In genomic region chr4:82358773-82359324, GRCh38 we compare ENCODE assay signal across 14 cellular contexts. TPM values are rescaled to one million over a fixed set of nuclear protein-coding genes. Genes with fewer than 3 reads are reported as not detected.
DNase-seq lines count a peak whose midpoint lies in the region; ATAC-seq and TF ChIP-seq lines count a peak whose summit lies in the region.
"Had no signal": no experiment of that assay in that cellular context is flagged by ENCODE, and none has a peak within 500 bp of the region (broad histone marks: within the 10 kb centered on the region; RNA-seq: fewer than 3 reads in every experiment).

No MANE protein-coding gene starts in this region.

- DNase-seq in CD4-positive, alpha-beta T cell, result no peak
- DNase-seq in HL-60 (ENCODE audit: low read depth in 1 of 2, low spot score in 1 of 2) (no peak), natural killer cell (no peak), ACHN (no peak), mesendoderm (no peak)
- DNase-seq: activated CD8-positive, alpha-beta memory T cell treated with anti-CD3 and anti-CD28 coated beads for 24 hours; amniotic stem cell; dorsolateral prefrontal cortex; foreskin keratinocyte; naive B cell; NCI-H2171 had no signal

- no peak overlapping the region for H3K4me3 Mint-ChIP-seq in CD4-positive, alpha-beta T cell
- peak overlapping the region; percentile 27 for H3K4me3 Mint-ChIP-seq in activated naive CD8-positive, alpha-beta T cell
- peak overlapping the region; percentile 5 for H3K4me3 Mint-ChIP-seq in natural killer cell

- no peak overlapping the region for H4K5ac ChIP-seq in mesendoderm (ENCODE audit: low read length)

- H2BK120ac ChIP-seq in mesendoderm (ENCODE audit: low read depth, low read length), result no peak overlapping the region

- TF ChIP-seq CTCF in CD4-positive, alpha-beta T cell (IDR thresholded peaks at IDR 0.05), result no peak
- no peak for TF ChIP-seq CTCF in HL-60 (IDR thresholded peaks at IDR 0.05; ENCODE audit: insufficient read depth, low read length)
- no peak for TF ChIP-seq CTCF in natural killer cell (IDR thresholded peaks at IDR 0.05)

- no peak overlapping the region for H2BK5ac ChIP-seq in mesendoderm (ENCODE audit: low read length)

- no peak overlapping the region for H2AK5ac ChIP-seq in mesendoderm (ENCODE audit: low read length)

- no peaks in the 10 kb centered on the region for H3K27me3 ChIP-seq in CD4-positive, alpha-beta T cell (ENCODE audit: control insufficient read depth, insufficient read depth, low read length)
- no peaks in the 10 kb centered on the region for H3K27me3 ChIP-seq in HL-60 (ENCODE audit: insufficient read depth, poor library complexity, severe bottlenecking)
- no peaks in the 10 kb centered on the region for H3K27me3 ChIP-seq in mesendoderm (ENCODE audit: insufficient read depth, low read length, poor library complexity)
- H3K27me3 ChIP-seq: dorsolateral prefrontal cortex, foreskin keratinocyte had no signal

- H3K56ac ChIP-seq in mesendoderm (ENCODE audit: low read length), result no peak overlapping the region

- peaks cover 10% of the 10 kb centered on the region for H3K36me3 ChIP-seq in mesendoderm (ENCODE audit: control insufficient read depth, insufficient read depth, low read length)

- no peaks in the 10 kb centered on the region for H3K9me3 Mint-ChIP-seq in CD4-positive, alpha-beta T cell
- H3K9me3 Mint-ChIP-seq in activated naive CD8-positive, alpha-beta T cell (ENCODE audit: low read depth), result no peaks in the 10 kb centered on the region
- no peaks in the 10 kb centered on the region for H3K9me3 Mint-ChIP-seq in natural killer cell
- H3K9me3 Mint-ChIP-seq: naive B cell had no signal

- peaks cover 79% of the 10 kb centered on the region for H3K36me3 Mint-ChIP-seq in CD4-positive, alpha-beta T cell (ENCODE audit: low read depth)
- H3K36me3 Mint-ChIP-seq in activated naive CD8-positive, alpha-beta T cell, result peaks cover 9% of the 10 kb centered on the region
- H3K36me3 Mint-ChIP-seq in natural killer cell, result peaks cover 10% of the 10 kb centered on the region

- H3K9me3 ChIP-seq in CD4-positive, alpha-beta T cell (ENCODE audit: control insufficient read depth, low read length), result no peaks in the 10 kb centered on the region
- H3K9me3 ChIP-seq: thoracic aorta had no signal

- no peaks in the 10 kb centered on the region for H3K4me1 ChIP-seq in mesendoderm (ENCODE audit: control insufficient read depth, low read depth, low read length)

- H2BK15ac ChIP-seq in mesendoderm (replicated peaks; ENCODE audit: low read depth), result no peak overlapping the region

- no peak overlapping the region for H3K23ac ChIP-seq in mesendoderm (ENCODE audit: low read length)

- no peak overlapping the region for H3K4ac ChIP-seq in mesendoderm (ENCODE audit: low read depth, low read length)

- no peak overlapping the region for H3K9ac ChIP-seq in mesendoderm (ENCODE audit: low read length)

- in situ Hi-C loops in ACHN (cut with HindIII; ENCODE audit: low pct_ligation_motif_present, low pct_unique_long_range_greater_than_20kb, low sequenced_read_pairs), result no loop called here

- H3K4me2 ChIP-seq in mesendoderm (ENCODE audit: low read length), result no peak overlapping the region

- peaks cover 6% of the 10 kb centered on the region for H3K79me1 ChIP-seq in mesendoderm (ENCODE audit: low read length)

- ATAC-seq in CD4-positive, alpha-beta T cell (ENCODE audit: poor library complexity), result no peak
- ATAC-seq in natural killer cell (no peak), HG02588 (IDR thresholded peaks at IDR 0.05; ENCODE audit: unreplicated experiment) (no peak)
- ATAC-seq: foreskin keratinocyte had no signal

- peaks cover 89% of the 10 kb centered on the region for H3K4me1 Mint-ChIP-seq in CD4-positive, alpha-beta T cell (ENCODE audit: low read depth)
- peaks cover 84% of the 10 kb centered on the region for H3K4me1 Mint-ChIP-seq in activated naive CD8-positive, alpha-beta T cell (ENCODE audit: low read depth)
- H3K4me1 Mint-ChIP-seq in natural killer cell, result peaks cover 75 to 82% of the 10 kb centered on the region in 2 donors

- peaks cover 59% of the 10 kb centered on the region for H3K79me2 ChIP-seq in mesendoderm (ENCODE audit: control insufficient read depth, insufficient read depth, low read length)

- H3K27ac ChIP-seq in CD4-positive, alpha-beta T cell (ENCODE audit: low read depth, low read length), result no peak overlapping the region
- H3K27ac ChIP-seq in HL-60 (replicated peaks), result peak overlapping the region; percentile 12
- no peak overlapping the region for H3K27ac ChIP-seq in mesendoderm (ENCODE audit: low read depth, low read length)
- H3K27ac ChIP-seq: foreskin keratinocyte, thoracic aorta had no signal

- peak overlapping the region; percentile 60 for H3K27ac Mint-ChIP-seq in CD4-positive, alpha-beta T cell
- H3K27ac Mint-ChIP-seq in activated naive CD8-positive, alpha-beta T cell, result peak overlapping the region; percentile 89
- peak overlapping the region; percentile 73 to 77 for H3K27ac Mint-ChIP-seq in natural killer cell

- H3K18ac ChIP-seq in mesendoderm (ENCODE audit: low read length), result no peak overlapping the region

- no peak overlapping the region for H4K8ac ChIP-seq in mesendoderm (ENCODE audit: low read depth, low read length)

- no peaks in the 10 kb centered on the region for H3K27me3 Mint-ChIP-seq in CD4-positive, alpha-beta T cell
- H3K27me3 Mint-ChIP-seq in activated naive CD8-positive, alpha-beta T cell, result no peaks in the 10 kb centered on the region
- no peaks in the 10 kb centered on the region for H3K27me3 Mint-ChIP-seq in natural killer cell (ENCODE audit: low read depth in 2 of 2)
- H3K27me3 Mint-ChIP-seq: naive B cell had no signal

- POLR2A ChIA-PET in CD4-positive, alpha-beta T cell (lab: Charles Lee), result interaction anchor here (3.3 to 7.1 kb wide), 2 partner anchors 15 to 70 kb away, joined by 16 to 53 read pairs; partner anchors contain the start of genes HNRNPD and HNRNPDL

- H3K4me3 ChIP-seq in HL-60 (replicated peaks; ENCODE audit: insufficient read depth, low read length) (no peak overlapping the region), mesendoderm (ENCODE audit: low read length) (no peak overlapping the region)
- H3K4me3 ChIP-seq: dorsolateral prefrontal cortex, thoracic aorta had no signal

- CTCF ChIA-PET in CD4-positive, alpha-beta T cell (lab: Charles Lee), result interaction anchor here (1.5 to 5.4 kb wide), 3 partner anchors 10 to 71 kb away, joined by 6 to 22 read pairs (median 18); partner anchors contain the start of gene HNRNPDL

- intact Hi-C loops in CD4-positive, alpha-beta T cell (cut with DNase I, micrococcal nuclease), result loop anchor here in 1 of 2 experiments (5.0 kb wide), 1 partner anchor 77 kb away; no protein-coding TSS in a partner anchor
- intact Hi-C loops in natural killer cell (cut with micrococcal nuclease), result no loop called here

RNA-seq across cellular contexts. Expression of gene HNRNPD, which starts 14.9 kb away (rescaled TPM):
- 100 to 1,000 TPM; 235 to 244 TPM for total RNA-seq in CD4-positive, alpha-beta T cell
- 100 to 1,000 TPM; 225 to 285 (median 270) TPM for total RNA-seq in natural killer cell
- polyA plus RNA-seq in mesendoderm (2013, experiment 1 of 2), result 767 TPM
- 774 TPM for polyA plus RNA-seq in mesendoderm (2013, experiment 2 of 2)
